Comparison of ENCODE assay signal across 8 cellular contexts in genomic region chr6:30722025-30722279, GRCh38. TPM values are rescaled to one million over a fixed set of nuclear protein-coding genes. Genes with fewer than 3 reads are reported as not detected.
DNase-seq lines count a peak whose midpoint lies in the region; ATAC-seq and TF ChIP-seq lines count a peak whose summit lies in the region.
"Not testable (repeated sequence)": the region's sequence is repeated elsewhere in the genome, so short reads cannot be mapped to it uniquely, and the experiment has no call there.

No MANE protein-coding gene starts in this region.

- not testable (repeated sequence) for H3K27me3 ChIP-seq in endodermal cell (ENCODE audit: control insufficient read depth, insufficient read depth, low read length, poor library complexity, severe bottlenecking); iPS-15b (ENCODE audit: control insufficient read depth, insufficient read depth, low read length)

- not testable (repeated sequence) for H3K9me3 Mint-ChIP-seq in T-helper 1 cell treated with Interleukin-12 subunit alpha and Interleukin-12 subunit beta and Interleukin-4 antibody, amounts not matched to agents 30 μg/mL and 1 μg/mL, for 36 hours; activated naive CD8-positive, alpha-beta T cell treated with anti-CD3 and anti-CD28 coated beads, Interleukin-2, amount 50 U/mL, for 24 hours; endodermal cell; natural killer cell treated with Interleukin-12 subunit alpha and Interleukin-12 subunit beta and Interleukin-15 and Interleukin-18, amount 100 ng/mL, for 72 hours

- TF ChIP-seq CTCF in C4-2B (conservative IDR thresholded peaks at IDR 0.05); endodermal cell (conservative IDR thresholded peaks at IDR 0.05): not testable (repeated sequence)

- H3K9ac ChIP-seq in endodermal cell (ENCODE audit: extremely low read depth, low read length, poor library complexity, severe bottlenecking) (peak overlapping the region; percentile 100), iPS-15b (ENCODE audit: low read depth, low read length) (peak overlapping the region; percentile 97)

- DNase-seq in Jurkat, Clone E6-1 (ENCODE audit: low read depth, low spot score); endodermal cell; natural killer cell treated with Interleukin-12 subunit alpha and Interleukin-12 subunit beta and Interleukin-15 and Interleukin-18, amount 100 ng/mL, for 72 hours (ENCODE audit: low spot score): not testable (repeated sequence)
- DNase-seq in activated naive CD8-positive, alpha-beta T cell treated with anti-CD3 and anti-CD28 coated beads, Interleukin-2, amount 50 U/mL, for 24 hours, result peak; percentile 26
- DNase-seq in stimulated activated naive CD8-positive, alpha-beta T cell treated with anti-CD3 and anti-CD28 coated beads, Interleukin-15, Interleukin-2, amounts not matched to agents 100 U/mL and 50 U/mL, for 24 hours, result peak; percentile 25

- H3K36me3 Mint-ChIP-seq in T-helper 1 cell treated with Interleukin-12 subunit alpha and Interleukin-12 subunit beta and Interleukin-4 antibody, amounts not matched to agents 30 μg/mL and 1 μg/mL, for 36 hours (ENCODE audit: low read depth), result peaks cover 59% of the 10 kb centered on the region
- peaks cover 57% of the 10 kb centered on the region for H3K36me3 Mint-ChIP-seq in activated naive CD8-positive, alpha-beta T cell treated with anti-CD3 and anti-CD28 coated beads, Interleukin-2, amount 50 U/mL, for 24 hours (ENCODE audit: low read depth)
- peaks cover 55% of the 10 kb centered on the region for H3K36me3 Mint-ChIP-seq in endodermal cell (ENCODE audit: low read depth)
- H3K36me3 Mint-ChIP-seq in natural killer cell treated with Interleukin-12 subunit alpha and Interleukin-12 subunit beta and Interleukin-15 and Interleukin-18, amount 100 ng/mL, for 72 hours, result peaks cover 50% of the 10 kb centered on the region

- peak overlapping the region; percentile 93 for H3K27ac ChIP-seq in C4-2B
- H3K27ac ChIP-seq in endodermal cell (ENCODE audit: low read depth, low read length), result peak overlapping the region; percentile 92

- H3K4me3 Mint-ChIP-seq in T-helper 1 cell treated with Interleukin-12 subunit alpha and Interleukin-12 subunit beta and Interleukin-4 antibody, amounts not matched to agents 30 μg/mL and 1 μg/mL, for 36 hours, result peak overlapping the region; percentile 99
- peak overlapping the region; percentile 96 for H3K4me3 Mint-ChIP-seq in activated naive CD8-positive, alpha-beta T cell treated with anti-CD3 and anti-CD28 coated beads, Interleukin-2, amount 50 U/mL, for 24 hours
- H3K4me3 Mint-ChIP-seq in endodermal cell, result peak overlapping the region; percentile 99
- peak overlapping the region; percentile 92 for H3K4me3 Mint-ChIP-seq in natural killer cell treated with Interleukin-12 subunit alpha and Interleukin-12 subunit beta and Interleukin-15 and Interleukin-18, amount 100 ng/mL, for 72 hours

- H3K9me3 ChIP-seq in endodermal cell (ENCODE audit: control insufficient read depth, low read length); iPS-15b (ENCODE audit: control insufficient read depth, insufficient read depth, low read length): not testable (repeated sequence)

- H3K27me3 Mint-ChIP-seq in T-helper 1 cell treated with Interleukin-12 subunit alpha and Interleukin-12 subunit beta and Interleukin-4 antibody, amounts not matched to agents 30 μg/mL and 1 μg/mL, for 36 hours (ENCODE audit: low read depth); activated naive CD8-positive, alpha-beta T cell treated with anti-CD3 and anti-CD28 coated beads, Interleukin-2, amount 50 U/mL, for 24 hours; endodermal cell (ENCODE audit: insufficient read depth); natural killer cell treated with Interleukin-12 subunit alpha and Interleukin-12 subunit beta and Interleukin-15 and Interleukin-18, amount 100 ng/mL, for 72 hours: not testable (repeated sequence)

- peaks cover 46% of the 10 kb centered on the region for H3K4me1 Mint-ChIP-seq in T-helper 1 cell treated with Interleukin-12 subunit alpha and Interleukin-12 subunit beta and Interleukin-4 antibody, amounts not matched to agents 30 μg/mL and 1 μg/mL, for 36 hours (ENCODE audit: low read depth)
- peaks cover 59% of the 10 kb centered on the region for H3K4me1 Mint-ChIP-seq in activated naive CD8-positive, alpha-beta T cell treated with anti-CD3 and anti-CD28 coated beads, Interleukin-2, amount 50 U/mL, for 24 hours
- H3K4me1 Mint-ChIP-seq in endodermal cell, result peaks cover 31% of the 10 kb centered on the region
- H3K4me1 Mint-ChIP-seq in natural killer cell treated with Interleukin-12 subunit alpha and Interleukin-12 subunit beta and Interleukin-15 and Interleukin-18, amount 100 ng/mL, for 72 hours (ENCODE audit: low read depth in 2 of 2), result peaks cover 50 to 58% of the 10 kb centered on the region in 2 donors

- not testable (repeated sequence) for ATAC-seq in activated naive CD8-positive, alpha-beta T cell treated with anti-CD3 and anti-CD28 coated beads, Interleukin-2, amount 50 U/mL, for 24 hours; natural killer cell treated with Interleukin-12 subunit alpha and Interleukin-12 subunit beta and Interleukin-15 and Interleukin-18, amount 100 ng/mL, for 72 hours; stimulated activated naive CD8-positive, alpha-beta T cell treated with anti-CD3 and anti-CD28 coated beads, Interleukin-15, Interleukin-2, amounts not matched to agents 100 U/mL and 50 U/mL, for 24 hours

- WGBS in endodermal cell (ENCODE audit: insufficient coverage in 1 of 2, insufficient read length in 1 of 2), 2 experiments, result 2 to 7% methylated on average over 8 to 10 of the region's 10 CpGs

- peaks cover 50% of the 10 kb centered on the region for H3K36me3 ChIP-seq in endodermal cell (ENCODE audit: control insufficient read depth, insufficient read depth, low read length)
- peaks cover 36% of the 10 kb centered on the region for H3K36me3 ChIP-seq in iPS-15b (ENCODE audit: control insufficient read depth, insufficient read depth, low read length)

- not testable (repeated sequence) for H3K4me1 ChIP-seq in endodermal cell (ENCODE audit: control insufficient read depth, insufficient read depth, low read length); iPS-15b (ENCODE audit: control insufficient read depth, insufficient read depth, low read length)

- H3K27ac Mint-ChIP-seq in T-helper 1 cell treated with Interleukin-12 subunit alpha and Interleukin-12 subunit beta and Interleukin-4 antibody, amounts not matched to agents 30 μg/mL and 1 μg/mL, for 36 hours, result peak overlapping the region; percentile 99
- H3K27ac Mint-ChIP-seq in activated naive CD8-positive, alpha-beta T cell treated with anti-CD3 and anti-CD28 coated beads, Interleukin-2, amount 50 U/mL, for 24 hours, result peak overlapping the region; percentile 98
- H3K27ac Mint-ChIP-seq in endodermal cell, result peak overlapping the region; percentile 94
- peak overlapping the region; percentile 91 to 98 for H3K27ac Mint-ChIP-seq in natural killer cell treated with Interleukin-12 subunit alpha and Interleukin-12 subunit beta and Interleukin-15 and Interleukin-18, amount 100 ng/mL, for 72 hours

- peak overlapping the region; percentile 93 for H3K4me3 ChIP-seq in Jurkat, Clone E6-1 (ENCODE audit: low read length)
- H3K4me3 ChIP-seq in endodermal cell (ENCODE audit: low read length), result peak overlapping the region; percentile 99
- H3K4me3 ChIP-seq in iPS-15b (ENCODE audit: low read depth, low read length), result peak overlapping the region; percentile 97

RNA-seq across cellular contexts. Expression of gene TUBB, which starts 1.8 kb away (rescaled TPM):
- polyA plus RNA-seq in Jurkat, Clone E6-1 (2012; ENCODE audit: insufficient read depth, insufficient read length), result 2,432 TPM
- total RNA-seq in endodermal cell, result 1,000 to 10,000 TPM; 1,504 to 1,815 TPM
- polyA plus RNA-seq in endodermal cell (2013, experiment 1 of 2), result 2,363 TPM
- 2,162 TPM for polyA plus RNA-seq in endodermal cell (2013, experiment 2 of 2)
- total RNA-seq in natural killer cell treated with Interleukin-12 subunit alpha and Interleukin-12 subunit beta and Interleukin-15 and Interleukin-18, amount 100 ng/mL, for 72 hours, result 1,000 to 10,000 TPM in 1 of 2 donors, 100 to 1,000 TPM in 1; 938 to 1,043 TPM

RNA-seq across cellular contexts. Expression of gene MDC1, which starts 4.9 kb away (rescaled TPM):
- polyA plus RNA-seq in Jurkat, Clone E6-1 (2012; ENCODE audit: insufficient read depth, insufficient read length), result 75.5 TPM
- 10 to 100 TPM; 79.0 to 95.1 TPM for total RNA-seq in endodermal cell
- polyA plus RNA-seq in endodermal cell (2013, experiment 1 of 2), result 80.0 TPM
- 74.0 TPM for polyA plus RNA-seq in endodermal cell (2013, experiment 2 of 2)
- 100 to 1,000 TPM in 1 of 2 donors, 10 to 100 TPM in 1; 64.1 to 118 TPM for total RNA-seq in natural killer cell treated with Interleukin-12 subunit alpha and Interleukin-12 subunit beta and Interleukin-15 and Interleukin-18, amount 100 ng/mL, for 72 hours

RNA-seq across cellular contexts. Expression of gene FLOT1, which starts 20.5 kb away (rescaled TPM):
- 139 TPM for polyA plus RNA-seq in Jurkat, Clone E6-1 (2012; ENCODE audit: insufficient read depth, insufficient read length)
- total RNA-seq in endodermal cell, result 100 to 1,000 TPM; 121 to 141 TPM
- polyA plus RNA-seq in endodermal cell (2013, experiment 1 of 2), result 119 TPM
- polyA plus RNA-seq in endodermal cell (2013, experiment 2 of 2), result 111 TPM
- 100 to 1,000 TPM; 219 to 319 TPM for total RNA-seq in natural killer cell treated with Interleukin-12 subunit alpha and Interleukin-12 subunit beta and Interleukin-15 and Interleukin-18, amount 100 ng/mL, for 72 hours

RNA-seq across cellular contexts. Expression of gene IER3, which starts 22.4 kb away (rescaled TPM):
- polyA plus RNA-seq in Jurkat, Clone E6-1 (2012; ENCODE audit: insufficient read depth, insufficient read length), result 17.7 TPM
- 100 to 1,000 TPM; 102 to 136 TPM for total RNA-seq in endodermal cell
- 51.3 TPM for polyA plus RNA-seq in endodermal cell (2013, experiment 1 of 2)
- 74.4 TPM for polyA plus RNA-seq in endodermal cell (2013, experiment 2 of 2)
- 100 to 1,000 TPM; 128 to 346 TPM for total RNA-seq in natural killer cell treated with Interleukin-12 subunit alpha and Interleukin-12 subunit beta and Interleukin-15 and Interleukin-18, amount 100 ng/mL, for 72 hours

RNA-seq across cellular contexts. Expression of gene NRM, which starts 31.2 kb away (rescaled TPM):
- polyA plus RNA-seq in Jurkat, Clone E6-1 (2012; ENCODE audit: insufficient read depth, insufficient read length), result 75.0 TPM
- total RNA-seq in endodermal cell, result 10 to 100 TPM; 37.1 TPM
- polyA plus RNA-seq in endodermal cell (2013, experiment 1 of 2), result 72.2 TPM
- 59.2 TPM for polyA plus RNA-seq in endodermal cell (2013, experiment 2 of 2)
- 10 to 100 TPM; 11.7 to 24.2 TPM for total RNA-seq in natural killer cell treated with Interleukin-12 subunit alpha and Interleukin-12 subunit beta and Interleukin-15 and Interleukin-18, amount 100 ng/mL, for 72 hours
